In genomic region chr4:102344955-102345794, GRCh38 we compare ENCODE assay signal across 8 cellular contexts. TPM values are rescaled to one million over a fixed set of nuclear protein-coding genes. Genes with fewer than 3 reads are reported as not detected.
DNase-seq lines count a peak whose midpoint lies in the region; TF ChIP-seq lines count a peak whose summit lies in the region.

Gene SLC39A8, minus strand, starts transcription at chr4:102345482. Its CDS starts 820 bp downstream, at chr4:102344662.

- no peak within 1 kb of the TSS for H4K8ac ChIP-seq in neuronal stem cell (ENCODE audit: low read depth, low read length)

- no CpG with 5 or more reads among the region's 54 CpGs for WGBS in neuronal stem cell (ENCODE audit: extremely low coverage in 2 of 2, insufficient read length in 2 of 2, insufficient replicate concordance in 1 of 2), 2 donors

- H3K4ac ChIP-seq in neuronal stem cell (ENCODE audit: low read length), result no peak within 1 kb of the TSS

- H3K9ac ChIP-seq in neuronal stem cell (ENCODE audit: low read depth, low read length, poor library complexity) (peak within 1 kb of the TSS; percentile 82), subcutaneous abdominal adipose tissue (ENCODE audit: low read length in 5 of 5) (peak within 1 kb of the TSS; percentile 21 to 83 (median 79))

- peak within 1 kb of the TSS; percentile 30 for H2AK5ac ChIP-seq in neuronal stem cell (ENCODE audit: low read depth, low read length)

- H2BK5ac ChIP-seq in neuronal stem cell (ENCODE audit: low read length), result no peak within 1 kb of the TSS

- peak within 1 kb of the TSS; percentile 8 for H2BK12ac ChIP-seq in neuronal stem cell (ENCODE audit: low read length)

- H3K23ac ChIP-seq in neuronal stem cell (ENCODE audit: low read depth, low read length, poor library complexity), result peak within 1 kb of the TSS; percentile 40

- no peak within 1 kb of the TSS for H2BK15ac ChIP-seq in neuronal stem cell (ENCODE audit: low read length)

- peak within 1 kb of the TSS; percentile 93 for H3K18ac ChIP-seq in neuronal stem cell (ENCODE audit: low read length)

- H3K27ac ChIP-seq in neuronal stem cell (replicated peaks; ENCODE audit: low read length) (peak within 1 kb of the TSS; percentile 13), subcutaneous abdominal adipose tissue (ENCODE audit: low read depth, low read length) (peak within 1 kb of the TSS; percentile 42)

- H3K9me3 ChIP-seq in neuronal stem cell (replicated peaks in 1 of 2; ENCODE audit: control insufficient read depth in 2 of 2, insufficient read depth in 1 of 2, low read depth in 1 of 2, low read length in 2 of 2) (no peaks in the 10 kb centered on the region), subcutaneous abdominal adipose tissue (ENCODE audit: control insufficient read depth in 5 of 5, low read length in 5 of 5) (no peaks in the 10 kb centered on the region)

- peak within 1 kb of the TSS; percentile 67 for H3K4me3 ChIP-seq in H7 (ENCODE audit: insufficient read depth, low read depth, low read length)
- peak within 1 kb of the TSS; percentile 68 to 70 for H3K4me3 ChIP-seq in foreskin fibroblast (ENCODE audit: low read depth in 1 of 2, low read length in 2 of 2)
- peak within 1 kb of the TSS; percentile 53 to 84 for H3K4me3 ChIP-seq in neuronal stem cell (ENCODE audit: low read length in 2 of 2)
- H3K4me3 ChIP-seq in subcutaneous abdominal adipose tissue (ENCODE audit: low read depth in 1 of 5, low read length in 5 of 5), result peak within 1 kb of the TSS; percentile 78 to 98 (median 90)

- H3K36me3 ChIP-seq in H7 (replicated peaks; ENCODE audit: control insufficient read depth, insufficient read depth, low read length) (no peaks in the 10 kb centered on the region), neuronal stem cell (replicated peaks in 1 of 2; ENCODE audit: control insufficient read depth in 2 of 2, insufficient read depth in 2 of 2, low read length in 2 of 2) (no peaks in the 10 kb centered on the region), subcutaneous abdominal adipose tissue (ENCODE audit: control insufficient read depth in 5 of 5, insufficient read depth in 5 of 5, low read length in 5 of 5) (no peaks in the 10 kb centered on the region)

- no peaks in the 10 kb centered on the region for H3K79me1 ChIP-seq in neuronal stem cell (ENCODE audit: low read depth, low read length)

- TF ChIP-seq CTCF in foreskin fibroblast (IDR thresholded peaks at IDR 0.05; ENCODE audit: low read depth, low read length), result peak; percentile 69

- peaks cover 10% of the 10 kb centered on the region for H3K27me3 ChIP-seq in H7 (ENCODE audit: control insufficient read depth, insufficient read depth, low read length)
- peaks cover 0 to 49% (median 0%) of the 10 kb centered on the region in 3 experiments for H3K27me3 ChIP-seq in neuronal stem cell (ENCODE audit: control insufficient read depth in 3 of 3, insufficient read depth in 3 of 3, low read depth in 1 of 3, low read length in 3 of 3)
- H3K27me3 ChIP-seq in subcutaneous abdominal adipose tissue (ENCODE audit: control insufficient read depth in 5 of 5, insufficient read depth in 4 of 5, low read length in 5 of 5), result no peaks in the 10 kb centered on the region

- no peak within 1 kb of the TSS for H3K14ac ChIP-seq in neuronal stem cell (ENCODE audit: low read length)

- H3K4me1 ChIP-seq in neuronal stem cell (ENCODE audit: control insufficient read depth in 2 of 2, insufficient read depth in 1 of 2, low read depth in 1 of 2, low read length in 2 of 2) (peaks cover 0 to 1% of the 10 kb centered on the region in 2 donors), subcutaneous abdominal adipose tissue (ENCODE audit: control insufficient read depth in 5 of 5, insufficient read depth in 5 of 5, low read length in 5 of 5) (peaks cover 0 to 27% (median 20%) of the 10 kb centered on the region in 5 donors)

- H4K91ac ChIP-seq in neuronal stem cell (ENCODE audit: low read depth, low read length, poor library complexity), result no peak within 1 kb of the TSS

- peak; percentile 94 for DNase-seq in GM03348 (ENCODE audit: low spot score)
- peak; percentile 88 for DNase-seq in H7
- DNase-seq in LoVo (ENCODE audit: low spot score), result peak; percentile 85
- DNase-seq in SIG-M5 treated with dmso at 0.1 percent for 504 hours (lab: John Stamatoyannopoulos, UW; ENCODE audit: unreplicated experiment), result peak; percentile 87
- peak; percentile 80 for DNase-seq in activated gamma-delta T cell treated with Interleukin-2 at 50 U/mL for 16 hours
- peak; percentile 70 to 92 for DNase-seq in foreskin fibroblast
- DNase-seq in neuronal stem cell (ENCODE audit: low spot score), result peak; percentile 74

- H3K4me2 ChIP-seq in neuronal stem cell (ENCODE audit: insufficient read depth, low read length, poor library complexity, severe bottlenecking), result peak within 1 kb of the TSS; percentile 94

- no peak within 1 kb of the TSS for H2BK120ac ChIP-seq in neuronal stem cell (ENCODE audit: low read depth, low read length)

- peak within 1 kb of the TSS; percentile 98 for H2AFZ ChIP-seq in neuronal stem cell (ENCODE audit: low read length)

RNA-seq across cellular contexts. Expression of gene SLC39A8, which starts in this region (rescaled TPM):
- 33.6 and 40.0 TPM in 2 replicates for total RNA-seq in H7 (2014; rRNA removed; shearing (Covaris generic))
- 9.9 TPM for polyA plus RNA-seq in neuronal stem cell (2013, experiment 1 of 2)
- 10.2 TPM for polyA plus RNA-seq in neuronal stem cell (2013, experiment 2 of 2)

Comparison
In these comparisons a context has a peak if more than half of its experiments do, and no peak if none do; other contexts are left out.
1. Peak in every context shown above with its lines: DNase-seq, H3K4me3 ChIP-seq and H3K27ac ChIP-seq.